Comparison of ENCODE assay signal across 8 cellular contexts in the genomic region with DNA sequence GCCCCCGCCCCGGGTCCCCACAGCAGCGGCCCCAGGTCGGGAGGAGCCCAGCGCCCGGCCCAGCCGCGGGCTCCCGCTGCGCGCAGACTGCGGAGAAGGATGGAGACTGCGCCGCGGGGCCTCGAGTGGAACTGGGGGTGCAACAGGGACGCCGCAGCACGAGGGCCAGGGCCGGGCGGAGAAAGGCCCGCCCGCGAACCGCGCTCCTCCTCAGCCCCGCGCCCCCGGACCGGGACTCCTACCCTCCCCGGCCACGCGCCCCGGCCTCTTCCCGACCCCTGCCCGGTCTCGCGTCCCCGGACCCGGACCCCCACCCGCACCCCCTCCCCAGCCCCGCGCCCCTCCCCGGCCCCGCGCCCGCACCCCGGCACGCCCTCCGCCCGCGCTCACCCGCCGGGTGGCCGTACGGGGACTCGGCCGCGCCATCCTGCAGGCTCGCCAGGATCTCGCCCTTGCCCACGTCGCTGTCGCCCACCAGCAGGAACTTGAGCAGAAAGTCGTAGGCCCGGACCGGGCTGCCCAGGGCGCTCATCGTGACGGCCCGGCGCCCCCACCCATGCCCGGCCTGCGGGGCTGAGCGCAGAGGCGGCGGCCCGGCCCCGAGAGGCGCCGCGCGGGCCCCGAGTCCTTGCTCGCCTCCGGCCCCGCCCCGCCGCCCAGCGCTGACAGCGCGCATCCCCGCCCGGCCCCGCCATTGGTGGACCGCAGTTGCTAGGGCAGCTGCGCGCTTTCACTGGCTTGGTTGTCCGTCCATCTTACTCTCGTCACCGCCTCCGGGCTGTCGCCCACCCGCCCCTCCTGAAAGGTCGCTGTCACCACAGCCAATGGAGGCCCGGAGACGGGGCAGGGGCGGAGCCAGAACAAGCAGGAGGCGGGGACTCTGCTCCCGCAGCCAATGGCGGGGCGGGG. TPM values are rescaled to one million over a fixed set of nuclear protein-coding genes. Genes with fewer than 3 reads are reported as not detected.
DNase-seq lines count a peak whose midpoint lies in the region; ATAC-seq and TF ChIP-seq lines count a peak whose summit lies in the region.

A gene with protein sequence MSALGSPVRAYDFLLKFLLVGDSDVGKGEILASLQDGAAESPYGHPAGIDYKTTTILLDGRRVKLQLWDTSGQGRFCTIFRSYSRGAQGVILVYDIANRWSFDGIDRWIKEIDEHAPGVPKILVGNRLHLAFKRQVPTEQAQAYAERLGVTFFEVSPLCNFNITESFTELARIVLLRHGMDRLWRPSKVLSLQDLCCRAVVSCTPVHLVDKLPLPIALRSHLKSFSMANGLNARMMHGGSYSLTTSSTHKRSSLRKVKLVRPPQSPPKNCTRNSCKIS (minus strand): TSS at position 634 of the 909 bp plus-strand sequence. CDS start 102 bp downstream, at position 532.

- H3K36me3 Mint-ChIP-seq in activated naive CD8-positive, alpha-beta T cell treated with anti-CD3 and anti-CD28 coated beads for 36 hours: peaks cover 7% of the 10 kb centered on the region
- H3K36me3 Mint-ChIP-seq in glutamatergic neuron (ENCODE audit: unreplicated experiment): peaks cover 12% of the 10 kb centered on the region

- H3K27me3 ChIP-seq in suprapubic skin: no peaks in the 10 kb centered on the region

- no CpG with 5 or more reads among the region's 112 CpGs for WGBS in suprapubic skin

- TF ChIP-seq EP300 in suprapubic skin (IDR thresholded peaks at IDR 0.05): no peak

- no peaks in the 10 kb centered on the region for H3K9me3 ChIP-seq in suprapubic skin

- no peak within 1 kb of the TSS for H3K27ac Mint-ChIP-seq in activated naive CD8-positive, alpha-beta T cell treated with anti-CD3 and anti-CD28 coated beads for 36 hours
- peak within 1 kb of the TSS; percentile 59 for H3K27ac Mint-ChIP-seq in glutamatergic neuron (ENCODE audit: unreplicated experiment)

- H3K4me3 ChIP-seq in suprapubic skin: peak within 1 kb of the TSS; percentile 79

- TF ChIP-seq CTCF in GM10266 (IDR thresholded peaks at IDR 0.05; ENCODE audit: control insufficient read depth, insufficient read depth, low read depth, missing control alignments) (no peak), glutamatergic neuron (IDR thresholded peaks at IDR 0.05; ENCODE audit: partially characterized antibody, unreplicated experiment) (no peak), suprapubic skin (IDR thresholded peaks at IDR 0.05) (no peak)

- ATAC-seq in HG02588 (IDR thresholded peaks at IDR 0.05; ENCODE audit: unreplicated experiment): peak; percentile 92

- H3K27ac ChIP-seq in suprapubic skin: peak within 1 kb of the TSS; percentile 82

- peaks cover 8% of the 10 kb centered on the region for H3K27me3 Mint-ChIP-seq in activated naive CD8-positive, alpha-beta T cell treated with anti-CD3 and anti-CD28 coated beads for 36 hours
- peaks cover 11% of the 10 kb centered on the region for H3K27me3 Mint-ChIP-seq in glutamatergic neuron (ENCODE audit: unreplicated experiment)

- peak within 1 kb of the TSS; percentile 69 for H3K4me3 Mint-ChIP-seq in activated naive CD8-positive, alpha-beta T cell treated with anti-CD3 and anti-CD28 coated beads for 36 hours
- peak within 1 kb of the TSS; percentile 96 for H3K4me3 Mint-ChIP-seq in glutamatergic neuron (ENCODE audit: unreplicated experiment)

- H3K36me3 ChIP-seq in suprapubic skin: no peaks in the 10 kb centered on the region

- peaks cover 13% of the 10 kb centered on the region for H3K9me3 Mint-ChIP-seq in activated naive CD8-positive, alpha-beta T cell treated with anti-CD3 and anti-CD28 coated beads for 36 hours
- peaks cover 13% of the 10 kb centered on the region for H3K9me3 Mint-ChIP-seq in glutamatergic neuron (ENCODE audit: unreplicated experiment)

- DNase-seq in GM10266 (ENCODE audit: extremely low spot score): peak; percentile 100
- DNase-seq in NCI-H1048 (lab: John Stamatoyannopoulos, UW): peak; percentile 86
- DNase-seq in SKM-1 (lab: John Stamatoyannopoulos, UW; ENCODE audit: unreplicated experiment): peak; percentile 93
- DNase-seq in activated naive CD8-positive, alpha-beta T cell treated with anti-CD3 and anti-CD28 coated beads for 36 hours: peak; percentile 98
- peak; percentile 99 for DNase-seq in glutamatergic neuron
- DNase-seq in occipital lobe (lab: John Stamatoyannopoulos, UW): peak; percentile 100
- peak; percentile 100 for DNase-seq in suprapubic skin (ENCODE audit: low spot score in 2 of 2)

- TF ChIP-seq POLR2A in suprapubic skin (IDR thresholded peaks at IDR 0.05): peak in 1 of 2 donors; percentile 29

- peaks cover 7% of the 10 kb centered on the region for H3K4me1 Mint-ChIP-seq in activated naive CD8-positive, alpha-beta T cell treated with anti-CD3 and anti-CD28 coated beads for 36 hours
- no peaks in the 10 kb centered on the region for H3K4me1 Mint-ChIP-seq in glutamatergic neuron (ENCODE audit: low read depth, unreplicated experiment)

- H3K4me1 ChIP-seq in suprapubic skin: peaks cover 35% of the 10 kb centered on the region

RNA-seq across cellular contexts. Expression of the gene that starts here (rescaled TPM):
- 1 to 10 TPM; 2.1 to 3.1 TPM for total RNA-seq in activated naive CD8-positive, alpha-beta T cell treated with anti-CD3 and anti-CD28 coated beads for 36 hours
- total RNA-seq in glutamatergic neuron (ENCODE audit: unreplicated experiment) (14.6 TPM), occipital lobe (17.0 TPM), suprapubic skin (10 to 100 TPM; 15.9 to 24.3 (median 21.6) TPM)

Comparison
In these comparisons a context has a peak if more than half of its experiments do, and no peak if none do; other contexts are left out.
1. Peak in every context shown above with its lines: DNase-seq, ATAC-seq, H3K4me3 ChIP-seq and H3K27ac ChIP-seq.